ENCODE assay signal across 1 cellular context in the genomic region with DNA sequence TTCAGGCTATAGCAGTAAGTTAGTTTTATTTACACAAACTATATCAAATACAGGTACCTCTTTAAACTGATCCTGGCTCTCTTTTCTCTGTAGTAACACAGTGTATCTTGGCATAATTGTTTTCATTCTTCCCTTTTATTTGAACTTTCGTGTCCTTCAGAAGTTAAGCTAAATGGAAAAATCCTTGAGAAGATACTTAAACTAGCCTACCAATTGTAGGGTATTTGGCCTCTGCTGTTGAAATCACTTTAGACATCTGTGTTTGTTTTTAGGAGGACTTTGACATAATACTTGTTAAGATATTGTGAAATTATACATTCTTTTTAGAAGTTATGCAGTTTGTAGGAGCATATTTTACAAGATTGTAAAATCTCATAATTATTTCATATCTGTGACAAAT.
TF ChIP-seq lines count a peak whose summit lies in the region.

No MANE protein-coding gene starts in this region.

TF ChIP-seq in HepG2, 621 proteins besides CTCF, POLR2A, EP300 and RAD21:
- TF ChIP-seq, protein P1, sequence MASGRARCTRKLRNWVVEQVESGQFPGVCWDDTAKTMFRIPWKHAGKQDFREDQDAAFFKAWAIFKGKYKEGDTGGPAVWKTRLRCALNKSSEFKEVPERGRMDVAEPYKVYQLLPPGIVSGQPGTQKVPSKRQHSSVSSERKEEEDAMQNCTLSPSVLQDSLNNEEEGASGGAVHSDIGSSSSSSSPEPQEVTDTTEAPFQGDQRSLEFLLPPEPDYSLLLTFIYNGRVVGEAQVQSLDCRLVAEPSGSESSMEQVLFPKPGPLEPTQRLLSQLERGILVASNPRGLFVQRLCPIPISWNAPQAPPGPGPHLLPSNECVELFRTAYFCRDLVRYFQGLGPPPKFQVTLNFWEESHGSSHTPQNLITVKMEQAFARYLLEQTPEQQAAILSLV (CRISPR knock-in tag; IDR thresholded peaks at IDR 0.05; ENCODE audit: borderline replicate concordance) = no peak
- peak; percentile 22; the same call in 1 of the 2 replicates for TF ChIP-seq HNF4A (CRISPR knock-in tag; IDR thresholded peaks at IDR 0.05)
